Comparison of ENCODE assay signal across 19 cellular contexts in the genomic region with DNA sequence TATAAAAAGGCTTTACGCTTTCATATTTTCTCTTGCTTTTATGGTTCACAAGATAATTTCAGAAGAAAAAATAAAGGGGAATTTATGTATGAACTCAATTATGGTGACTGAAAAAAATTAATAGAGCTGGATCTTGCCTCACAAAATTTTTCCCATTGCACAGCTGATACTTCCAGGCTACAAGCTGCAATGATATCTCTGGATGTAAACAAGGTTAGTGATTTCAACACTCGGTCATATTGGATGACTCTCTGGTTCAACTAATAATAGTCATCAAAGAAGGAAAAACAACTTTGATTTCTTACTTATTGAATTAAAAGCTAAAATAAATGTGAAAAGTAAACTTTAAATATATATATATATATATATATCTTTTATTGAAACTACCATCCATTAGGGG.
A peak's percentile ranks its signal among the peaks of the same experiment; 100 is the strongest.
DNase-seq lines count a peak whose midpoint lies in the region; ATAC-seq and TF ChIP-seq lines count a peak whose summit lies in the region.
"Had no signal": no experiment of that assay in that cellular context is flagged by ENCODE, and none has a peak within 500 bp of the region (broad histone marks: within the 10 kb centered on the region; RNA-seq: fewer than 3 reads in every experiment).

No MANE protein-coding gene starts in this region.

- no peak overlapping the region for H4K5ac ChIP-seq in IMR-90 (ENCODE audit: low read depth, low read length)

- H3K36me3 ChIP-seq in IMR-90 (ENCODE audit: control insufficient read depth, insufficient read depth, low read length): no peaks in the 10 kb centered on the region
- H3K36me3 ChIP-seq: BLaER1 treated with 17β-estradiol and CSF1 and Interleukin-3, amounts not matched to agents 10 nM and 100 nM had no signal

- POLR2A ChIA-PET in IMR-90 (lab: Charles Lee; ENCODE audit: unreplicated experiment): no interaction called here

- in situ Hi-C loops in IMR-90 (cut with MboI; ENCODE audit: low sequenced_read_pairs): no loop called here

- H3K4me2 ChIP-seq in IMR-90 (ENCODE audit: low read depth, low read length): no peak overlapping the region
- H3K4me2 ChIP-seq: BLaER1 treated with 17β-estradiol and CSF1 and Interleukin-3, amounts not matched to agents 10 nM and 100 nM; GM23338 had no signal

- H3K27ac Mint-ChIP-seq in osteocyte (ENCODE audit: unreplicated experiment): no peak overlapping the region
- H3K27ac Mint-ChIP-seq: B cell; CD8-positive, alpha-beta memory T cell; GM23338; IgD-negative memory B cell had no signal

- intact Hi-C loops in IMR-90 (cut with micrococcal nuclease): no loop called here

- no peaks in the 10 kb centered on the region for H3K27me3 Mint-ChIP-seq in osteocyte (ENCODE audit: unreplicated experiment)
- H3K27me3 Mint-ChIP-seq: B cell; CD8-positive, alpha-beta memory T cell; IgD-negative memory B cell had no signal

- no peak overlapping the region for H3K4me3 ChIP-seq in IMR-90 (ENCODE audit: insufficient read depth, low read depth, low read length)
- H3K4me3 ChIP-seq: BLaER1 treated with 17β-estradiol and CSF1 and Interleukin-3, amounts not matched to agents 10 nM and 100 nM; GM23338 had no signal

- no peaks in the 10 kb centered on the region for H3K9me3 ChIP-seq in IMR-90 (ENCODE audit: control insufficient read depth, insufficient read depth, low read length)
- H3K9me3 ChIP-seq: BLaER1 treated with 17β-estradiol and CSF1 and Interleukin-3, amounts not matched to agents 10 nM and 100 nM had no signal

- H3K4ac ChIP-seq in IMR-90 (ENCODE audit: low read depth, low read length): no peak overlapping the region

- no peaks in the 10 kb centered on the region for H3K27me3 ChIP-seq in IMR-90 (ENCODE audit: control insufficient read depth, insufficient read depth, low read length)
- H3K27me3 ChIP-seq: BLaER1 treated with 17β-estradiol and CSF1 and Interleukin-3, amounts not matched to agents 10 nM and 100 nM had no signal

- H4K8ac ChIP-seq in IMR-90 (ENCODE audit: low read depth in 2 of 2, low read length in 2 of 2): no peak overlapping the region

- no peak overlapping the region for H2BK15ac ChIP-seq in IMR-90 (ENCODE audit: low read depth, low read length)

- DNase-seq in IMR-90 (peak; percentile 48), fibroblast of gingiva (ENCODE audit: low read depth) (peak; percentile 64), iris pigment epithelial cell (ENCODE audit: low read depth) (peak; percentile 9), NCI-H526 treated with DMSO at 0.1 percent for 48 hours (lab: John Stamatoyannopoulos, UW) (no peak), osteocyte (ENCODE audit: extremely low spot score, unreplicated experiment) (no peak)
- DNase-seq in activated CD4-positive, alpha-beta T cell treated with anti-CD3 and anti-CD28 coated beads, Interleukin-2, amount 50 U/mL, for 1 hour: no peak
- DNase-seq: 8988T; CD8-positive, alpha-beta memory T cell; COR-L47; DMS 273 treated with DMSO at 0.1 percent for 48 hours; DMS53; DND-41; EL; HCEC 1CT had no signal

- no peak overlapping the region for H2AK5ac ChIP-seq in IMR-90 (ENCODE audit: low read depth, low read length)

- H3K4me1 ChIP-seq in IMR-90 (ENCODE audit: control insufficient read depth, insufficient read depth, low read length): no peaks in the 10 kb centered on the region
- H3K4me1 ChIP-seq: BLaER1 treated with 17β-estradiol and CSF1 and Interleukin-3, amounts not matched to agents 10 nM and 100 nM had no signal

- H3K36me3 Mint-ChIP-seq in osteocyte (ENCODE audit: unreplicated experiment): no peaks in the 10 kb centered on the region
- H3K36me3 Mint-ChIP-seq: CD8-positive, alpha-beta memory T cell; IgD-negative memory B cell had no signal

- TF ChIP-seq RAD21 in IMR-90 (IDR thresholded peaks at IDR 0.05; ENCODE audit: low read length): no peak

- no peak overlapping the region for H3K27ac ChIP-seq in IMR-90 (ENCODE audit: insufficient read depth, low read length)
- H3K27ac ChIP-seq: BLaER1 treated with 17β-estradiol and CSF1 and Interleukin-3, amounts not matched to agents 10 nM and 100 nM had no signal

- no peaks in the 10 kb centered on the region for H3K4me1 Mint-ChIP-seq in osteocyte (ENCODE audit: unreplicated experiment)
- H3K4me1 Mint-ChIP-seq: B cell; CD8-positive, alpha-beta memory T cell; IgD-negative memory B cell had no signal

- CTCF ChIA-PET in IMR-90 (lab: Yijun Ruan, JAX): no interaction called here

- H3K9ac ChIP-seq in IMR-90 (ENCODE audit: low read depth, low read length): no peak overlapping the region
- H3K9ac ChIP-seq: BLaER1 treated with 17β-estradiol and CSF1 and Interleukin-3, amounts not matched to agents 10 nM and 100 nM had no signal

- WGBS in IMR-90 (ENCODE audit: extremely low coverage in 2 of 2, insufficient read length in 1 of 2), 2 experiments: no CpG with 5 or more reads among the region's 2 CpGs

- no peak overlapping the region for H2BK20ac ChIP-seq in IMR-90 (ENCODE audit: low read depth, low read length)

- no peaks in the 10 kb centered on the region for H3K9me3 Mint-ChIP-seq in osteocyte (ENCODE audit: unreplicated experiment)
- H3K9me3 Mint-ChIP-seq: GM23338, IgD-negative memory B cell had no signal

- no peak overlapping the region for H2AK9ac ChIP-seq in IMR-90 (replicated peaks; ENCODE audit: low read depth, low read length, poor library complexity)

- H3K18ac ChIP-seq in IMR-90 (ENCODE audit: low read depth, low read length): no peak overlapping the region

- H3K9me1 ChIP-seq in IMR-90 (ENCODE audit: insufficient read depth, low read length): no peaks in the 10 kb centered on the region

- H2AFZ ChIP-seq in IMR-90 (replicated peaks; ENCODE audit: low read length, poor library complexity): no peak overlapping the region
- H2AFZ ChIP-seq: GM23338 had no signal

- H3K56ac ChIP-seq in IMR-90 (ENCODE audit: extremely low read depth, insufficient read depth, low read length): no peak overlapping the region

- H4K20me1 ChIP-seq in IMR-90 (ENCODE audit: insufficient read depth, low read length): no peaks in the 10 kb centered on the region
- H4K20me1 ChIP-seq: BLaER1 treated with 17β-estradiol and CSF1 and Interleukin-3, amounts not matched to agents 10 nM and 100 nM had no signal

- no peak for TF ChIP-seq POLR2A in IMR-90 (IDR thresholded peaks at IDR 0.05; ENCODE audit: low read depth, low read length)

- H3K14ac ChIP-seq in IMR-90 (replicated peaks; ENCODE audit: low read depth, low read length): no peak overlapping the region

- H4K91ac ChIP-seq in IMR-90 (ENCODE audit: insufficient read depth, low read depth, low read length): no peak overlapping the region

- H3K79me1 ChIP-seq in IMR-90 (ENCODE audit: low read depth in 1 of 2, low read length in 2 of 2): no peaks in the 10 kb centered on the region

- H3K4me3 Mint-ChIP-seq in osteocyte (ENCODE audit: unreplicated experiment): no peak overlapping the region
- H3K4me3 Mint-ChIP-seq: B cell; CD8-positive, alpha-beta memory T cell; GM23338; IgD-negative memory B cell had no signal

- no peak overlapping the region for H2BK5ac ChIP-seq in IMR-90 (ENCODE audit: low read depth, low read length, poor library complexity, severe bottlenecking)

- TF ChIP-seq CTCF in IMR-90 (conservative IDR thresholded peaks at IDR 0.05; ENCODE audit: low read depth, low read length) (no peak), osteocyte (IDR thresholded peaks at IDR 0.05) (no peak)

- BruUV-seq in IMR-90 (replicated peaks; lab: Mats Ljungman, UMichigan): no TSS peak

- ATAC-seq in IMR-90 (ENCODE audit: low read depth): peak; percentile 63
- ATAC-seq in GM21515 (IDR thresholded peaks at IDR 0.05; ENCODE audit: unreplicated experiment): no peak
- ATAC-seq: GM23338 had no signal

- no peak overlapping the region for H2BK120ac ChIP-seq in IMR-90 (ENCODE audit: low read depth, low read length)

- dilution Hi-C loops in IMR-90 (cut with HindIII; ENCODE audit: low sequenced_read_pairs, unreplicated experiment): no loop called here

- H3K23ac ChIP-seq in IMR-90 (ENCODE audit: low read depth, low read length): no peak overlapping the region

TF ChIP-seq in IMR-90, 13 proteins besides CTCF, POLR2A, EP300 and RAD21:
- no peak for TF ChIP-seq RCOR1 (IDR thresholded peaks at IDR 0.05; ENCODE audit: insufficient replicate concordance, low read length)
- TF ChIP-seq MAFK (IDR thresholded peaks at IDR 0.05; ENCODE audit: low read depth, low read length): no peak
- no peak for TF ChIP-seq RFX5 (IDR thresholded peaks at IDR 0.05; ENCODE audit: low read depth, low read length)
- no peak for TF ChIP-seq SMC3 (IDR thresholded peaks at IDR 0.05; ENCODE audit: low read depth, low read length)
- TF ChIP-seq NFE2L2 (IDR thresholded peaks at IDR 0.05; ENCODE audit: low read depth, low read length): no peak
- TF ChIP-seq MAZ (IDR thresholded peaks at IDR 0.05; ENCODE audit: borderline replicate concordance, low read depth, low read length): no peak
- no peak for TF ChIP-seq BHLHE40 (IDR thresholded peaks at IDR 0.05; ENCODE audit: low read depth, low read length)
- TF ChIP-seq, protein P1, sequence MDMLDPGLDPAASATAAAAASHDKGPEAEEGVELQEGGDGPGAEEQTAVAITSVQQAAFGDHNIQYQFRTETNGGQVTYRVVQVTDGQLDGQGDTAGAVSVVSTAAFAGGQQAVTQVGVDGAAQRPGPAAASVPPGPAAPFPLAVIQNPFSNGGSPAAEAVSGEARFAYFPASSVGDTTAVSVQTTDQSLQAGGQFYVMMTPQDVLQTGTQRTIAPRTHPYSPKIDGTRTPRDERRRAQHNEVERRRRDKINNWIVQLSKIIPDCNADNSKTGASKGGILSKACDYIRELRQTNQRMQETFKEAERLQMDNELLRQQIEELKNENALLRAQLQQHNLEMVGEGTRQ (IDR thresholded peaks at IDR 0.05; ENCODE audit: low read depth, low read length): no peak
- no peak for TF ChIP-seq FOS (IDR thresholded peaks at IDR 0.05; ENCODE audit: low read depth, low read length)
- TF ChIP-seq MXI1 (IDR thresholded peaks at IDR 0.05; ENCODE audit: borderline replicate concordance, low read depth, low read length): no peak

Comparison
In these comparisons a context has a peak if more than half of its experiments do, and no peak if none do; other contexts are left out.
1. DNase-seq: peak in IMR-90 (single experiment), fibroblast of gingiva (single experiment) and iris pigment epithelial cell (single experiment); none in NCI-H526 treated with DMSO at 0.1 percent for 48 hours (single experiment), osteocyte (single experiment) and activated CD4-positive, alpha-beta T cell treated with anti-CD3 and anti-CD28 coated beads, Interleukin-2, amount 50 U/mL, for 1 hour (single experiment).